ENCODE assay signal across 1 cellular context in the genomic region with DNA sequence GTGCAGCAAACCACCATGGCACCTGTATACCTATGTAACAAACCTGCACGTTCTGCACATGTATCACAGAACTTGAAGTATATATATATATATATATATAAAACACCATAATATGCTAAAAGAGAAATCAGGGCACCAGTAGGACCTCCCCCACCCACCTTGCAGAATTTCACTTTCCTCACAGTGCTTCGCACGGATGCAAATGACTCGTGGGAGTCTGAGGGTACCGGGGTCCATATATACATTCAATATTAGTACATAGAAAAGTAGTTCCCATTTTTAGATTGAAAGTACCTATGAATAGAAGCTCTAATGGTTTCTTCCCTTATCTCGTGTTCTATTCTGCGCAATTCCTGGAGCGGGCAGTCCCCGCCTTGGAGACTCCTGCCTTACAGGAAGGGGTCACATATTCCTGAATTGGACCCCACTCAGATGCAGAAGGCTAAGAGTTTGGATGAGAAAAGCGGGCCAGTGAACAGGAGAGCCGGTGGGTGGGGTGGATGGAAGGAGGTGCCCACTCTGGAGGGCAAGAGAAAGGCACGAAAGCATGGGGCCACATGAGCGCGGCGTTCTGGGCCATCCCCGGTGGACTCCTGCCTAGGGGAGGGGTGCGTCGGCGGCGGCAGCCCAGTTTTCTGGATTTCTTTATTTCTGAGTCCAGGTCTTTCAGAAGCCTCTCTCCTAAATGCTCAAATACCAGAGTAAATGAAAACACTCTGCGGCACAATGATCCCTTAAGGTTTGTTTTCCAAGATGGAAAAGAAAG.
TF ChIP-seq lines count a peak whose summit lies in the region.

No MANE protein-coding gene starts in this region.

TF ChIP-seq in GM12878, 131 proteins besides CTCF, POLR2A, EP300 and RAD21 (continued from another document):
- TF ChIP-seq, protein P1, sequence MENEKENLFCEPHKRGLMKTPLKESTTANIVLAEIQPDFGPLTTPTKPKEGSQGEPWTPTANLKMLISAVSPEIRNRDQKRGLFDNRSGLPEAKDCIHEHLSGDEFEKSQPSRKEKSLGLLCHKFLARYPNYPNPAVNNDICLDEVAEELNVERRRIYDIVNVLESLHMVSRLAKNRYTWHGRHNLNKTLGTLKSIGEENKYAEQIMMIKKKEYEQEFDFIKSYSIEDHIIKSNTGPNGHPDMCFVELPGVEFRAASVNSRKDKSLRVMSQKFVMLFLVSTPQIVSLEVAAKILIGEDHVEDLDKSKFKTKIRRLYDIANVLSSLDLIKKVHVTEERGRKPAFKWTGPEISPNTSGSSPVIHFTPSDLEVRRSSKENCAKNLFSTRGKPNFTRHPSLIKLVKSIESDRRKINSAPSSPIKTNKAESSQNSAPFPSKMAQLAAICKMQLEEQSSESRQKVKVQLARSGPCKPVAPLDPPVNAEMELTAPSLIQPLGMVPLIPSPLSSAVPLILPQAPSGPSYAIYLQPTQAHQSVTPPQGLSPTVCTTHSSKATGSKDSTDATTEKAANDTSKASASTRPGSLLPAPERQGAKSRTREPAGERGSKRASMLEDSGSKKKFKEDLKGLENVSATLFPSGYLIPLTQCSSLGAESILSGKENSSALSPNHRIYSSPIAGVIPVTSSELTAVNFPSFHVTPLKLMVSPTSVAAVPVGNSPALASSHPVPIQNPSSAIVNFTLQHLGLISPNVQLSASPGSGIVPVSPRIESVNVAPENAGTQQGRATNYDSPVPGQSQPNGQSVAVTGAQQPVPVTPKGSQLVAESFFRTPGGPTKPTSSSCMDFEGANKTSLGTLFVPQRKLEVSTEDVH (IDR thresholded peaks at IDR 0.05; ENCODE audit: low read depth, partially characterized antibody): no peak
- TF ChIP-seq NBN (IDR thresholded peaks at IDR 0.05): no peak
